In the genomic region with DNA sequence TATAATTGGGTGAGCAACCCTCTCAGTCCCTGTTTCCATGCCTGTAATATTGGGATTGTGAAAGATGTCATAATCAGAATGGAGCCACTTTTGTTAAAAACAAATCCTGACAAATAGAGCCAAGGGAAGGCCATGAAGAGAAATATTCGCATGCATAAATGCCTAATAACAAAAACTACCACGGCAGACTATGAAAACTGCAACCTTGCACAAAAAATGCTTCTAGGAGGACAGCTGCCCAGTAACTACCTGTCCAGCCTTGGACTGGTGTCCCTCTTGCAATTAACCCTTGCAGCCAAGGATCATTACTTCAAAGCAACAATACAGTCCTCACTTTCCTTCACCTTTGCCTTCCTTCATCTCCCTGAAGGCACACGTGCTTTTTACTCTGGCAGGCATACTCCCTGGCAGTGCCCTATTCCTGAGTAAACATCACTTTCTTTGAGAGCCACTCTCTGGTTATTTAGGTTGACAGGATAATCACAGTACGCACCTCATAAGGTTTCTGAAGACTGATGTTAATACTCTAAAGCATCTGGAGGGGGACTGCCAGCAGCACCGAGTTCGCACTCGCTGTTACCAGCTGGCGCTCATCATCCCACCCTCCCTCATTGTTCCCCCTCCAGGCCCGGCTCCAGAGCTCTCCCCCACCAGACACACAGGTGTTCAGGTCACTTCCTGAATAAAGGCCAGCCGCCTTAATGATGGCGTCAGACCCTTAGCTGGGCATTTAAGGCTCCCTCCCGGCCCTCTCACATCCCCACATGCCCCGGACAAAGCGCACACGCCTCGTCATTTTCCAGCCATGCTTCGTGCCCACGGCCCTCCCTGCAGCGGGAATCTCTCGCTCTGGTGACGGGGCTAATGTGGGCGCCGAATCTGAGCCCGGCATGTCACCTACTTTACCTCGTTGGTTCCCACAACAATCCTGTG, we compare ENCODE assay signal across 18 cellular contexts.
DNase-seq lines count a peak whose midpoint lies in the region; TF ChIP-seq lines count a peak whose summit lies in the region.
"Had no signal": no experiment of that assay in that cellular context is flagged by ENCODE, and none has a peak within 500 bp of the region (broad histone marks: within the 10 kb centered on the region; RNA-seq: fewer than 3 reads in every experiment).

No MANE protein-coding gene starts in this region.

- H3K9me3 ChIP-seq in BLaER1 treated with 17β-estradiol and CSF1 and Interleukin-3, amounts not matched to agents 10 nM and 100 nM (replicated peaks in 1 of 11) = no peaks in the 10 kb centered on the region
- no peaks in the 10 kb centered on the region for H3K9me3 ChIP-seq in stomach smooth muscle (ENCODE audit: control insufficient read depth in 2 of 2, low read length in 2 of 2)

- peak overlapping the region in 9 of 11 experiments; percentile 23 to 77 (median 58); a peak in 14 of 22 replicates for H3K4me2 ChIP-seq in BLaER1 treated with 17β-estradiol and CSF1 and Interleukin-3, amounts not matched to agents 10 nM and 100 nM

- no peak overlapping the region for H3K9ac ChIP-seq in BLaER1 treated with 17β-estradiol and CSF1 and Interleukin-3, amounts not matched to agents 10 nM and 100 nM
- H3K9ac ChIP-seq in stomach smooth muscle (ENCODE audit: low read length in 2 of 2) = peak overlapping the region; percentile 13 to 29

- no peak for TF ChIP-seq CTCF in GM13977 (IDR thresholded peaks at IDR 0.05; ENCODE audit: extremely low read depth, insufficient read depth, missing control alignments)

- DNase-seq in NCI-H1105 treated with DMSO at 0.1 percent for 48 hours (lab: John Stamatoyannopoulos, UW) (peak; percentile 48), GM13977 (ENCODE audit: low spot score) (no peak), NCI-H2171 treated with DMSO at 0.1 percent for 48 hours (lab: John Stamatoyannopoulos, UW) (no peak)
- DNase-seq in stimulated activated CD8-positive, alpha-beta memory T cell treated with anti-CD3 and anti-CD28 coated beads, Interleukin-4, amount 100 ng/mL, for 48 hours = no peak
- DNase-seq: activated CD4-positive, alpha-beta T cell treated with anti-CD3 and anti-CD28 coated beads, Interleukin-2, amount 50 U/mL, for 4 hours; activated T-cell treated with anti-CD3 and anti-CD28 coated beads, Interleukin-2, amount 50 U/mL, for 1 hour; AML-193; glutamatergic neuron; immature natural killer cell; mesendoderm; NCI-H2081; nephron progenitor cell; stimulated activated CD4-positive, alpha-beta T cell treated with anti-CD3 and anti-CD28 coated beads, Interleukin-15, amount 100 ng/mL, for 24 hours; stimulated activated naive CD8-positive, alpha-beta T cell treated with anti-CD3 and anti-CD28 coated beads, Interleukin-15, Interleukin-2, amounts not matched to agents 100 U/mL and 50 U/mL, for 24 hours; T-cell had no signal

- no peaks in the 10 kb centered on the region for H3K27me3 ChIP-seq in BLaER1 treated with 17β-estradiol and CSF1 and Interleukin-3, amounts not matched to agents 10 nM and 100 nM
- H3K27me3 ChIP-seq in stomach smooth muscle (ENCODE audit: control insufficient read depth in 1 of 2, insufficient read depth in 2 of 2, low read length in 2 of 2) = no peaks in the 10 kb centered on the region

- H3K4me1 ChIP-seq in BLaER1 treated with 17β-estradiol and CSF1 and Interleukin-3, amounts not matched to agents 10 nM and 100 nM = peaks cover 7 to 80% (median 55%) of the 10 kb centered on the region in 10 experiments; a peak in 19 of 20 replicates
- peaks cover 59% of the 10 kb centered on the region for H3K4me1 ChIP-seq in stomach smooth muscle (ENCODE audit: control insufficient read depth, insufficient read depth, low read length)

- H3K27ac ChIP-seq in BLaER1 treated with 17β-estradiol and CSF1 and Interleukin-3, amounts not matched to agents 10 nM and 100 nM = no peak overlapping the region
- peak overlapping the region; percentile 16 for H3K27ac ChIP-seq in cingulate gyrus (ENCODE audit: low read depth, low read length)
- peak overlapping the region; percentile 78 for H3K27ac ChIP-seq in stomach smooth muscle (ENCODE audit: low read length)

- H3K36me3 ChIP-seq in BLaER1 treated with 17β-estradiol and CSF1 and Interleukin-3, amounts not matched to agents 10 nM and 100 nM = peaks cover 0 to 5% (median 0%) of the 10 kb centered on the region in 11 experiments; a peak in 6 of 22 replicates
- H3K36me3 ChIP-seq in stomach smooth muscle (ENCODE audit: control insufficient read depth in 2 of 2, insufficient read depth in 2 of 2, low read length in 2 of 2) = peaks cover 4 to 9% of the 10 kb centered on the region in 2 donors

- H4K20me1 ChIP-seq in BLaER1 treated with 17β-estradiol and CSF1 and Interleukin-3, amounts not matched to agents 10 nM and 100 nM = no peaks in the 10 kb centered on the region

- in situ Hi-C loops in GM13977 (cut with MboI; ENCODE audit: low pct_unique_long_range_greater_than_20kb, low sequenced_read_pairs, unreplicated experiment) = loop anchor here (10.0 to 25.0 kb wide), 2 partner anchors 310 to 532 kb away; no protein-coding TSS in a partner anchor

- no peak overlapping the region for H3K4me3 ChIP-seq in BLaER1 treated with 17β-estradiol and CSF1 and Interleukin-3, amounts not matched to agents 10 nM and 100 nM
- H3K4me3 ChIP-seq in stomach smooth muscle (ENCODE audit: low read length in 2 of 2) = peak overlapping the region in 1 of 2 donors; percentile 22

Comparison
In these comparisons a context has a peak if more than half of its experiments do, and no peak if none do; other contexts are left out.
1. H3K27ac ChIP-seq: peak in cingulate gyrus (single experiment) and stomach smooth muscle (single experiment); none in BLaER1 treated with 17β-estradiol and CSF1 and Interleukin-3, amounts not matched to agents 10 nM and 100 nM (0 of 11).
2. H3K9ac ChIP-seq: peak in stomach smooth muscle (2 of 2); none in BLaER1 treated with 17β-estradiol and CSF1 and Interleukin-3, amounts not matched to agents 10 nM and 100 nM (0 of 11).